1 cellular context compared by ENCODE assay signal in the genomic region with DNA sequence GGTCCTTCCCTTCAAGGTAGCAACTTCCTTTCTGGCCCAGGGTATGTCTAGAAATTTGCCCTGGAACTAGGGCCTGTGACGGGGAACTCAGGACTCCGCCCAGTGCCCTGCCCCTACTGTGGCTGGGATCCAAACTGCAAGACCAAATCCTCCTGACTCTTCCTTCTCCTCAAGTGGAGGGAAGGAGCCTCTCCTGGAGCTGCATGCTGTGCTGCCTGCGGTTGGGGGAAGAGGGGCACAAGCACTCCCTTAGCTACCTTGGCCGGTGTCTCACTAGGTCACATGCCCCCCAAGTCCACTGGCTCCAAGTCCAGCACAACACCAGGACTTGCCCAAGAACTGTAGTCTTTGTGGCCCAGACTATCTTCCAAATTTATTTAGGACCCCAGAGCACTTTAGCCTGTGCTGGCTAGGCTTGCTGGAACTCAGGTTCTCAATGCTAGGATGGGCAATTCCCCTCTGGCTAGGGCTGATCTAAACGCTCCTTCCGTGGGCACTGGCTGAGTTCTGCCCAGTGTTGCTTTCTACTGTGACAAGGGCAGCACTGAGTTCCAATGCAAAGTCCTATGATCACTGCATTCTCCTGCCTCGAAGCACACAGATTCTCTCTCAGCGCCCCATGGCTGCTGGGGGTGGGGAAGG.
TF ChIP-seq lines count a peak whose summit lies in the region.

No MANE protein-coding gene starts in this region.

TF ChIP-seq in SK-N-SH treated with all-trans-retinoic acid at 6 μM for 48 hours, 23 proteins besides CTCF, POLR2A, EP300 and RAD21 (continued from another document):
- TF ChIP-seq CSRNP3 (CRISPR knock-in tag; IDR thresholded peaks at IDR 0.05) (no peak), SNAI2 (CRISPR knock-in tag; IDR thresholded peaks at IDR 0.05) (no peak), GLIS3 (CRISPR knock-in tag; IDR thresholded peaks at IDR 0.05) (no peak), BACH2 (CRISPR knock-in tag; IDR thresholded peaks at IDR 0.05; ENCODE audit: borderline replicate concordance) (no peak), TOX (CRISPR knock-in tag; IDR thresholded peaks at IDR 0.05; ENCODE audit: borderline replicate concordance) (no peak), ISL1 (CRISPR knock-in tag; IDR thresholded peaks at IDR 0.05) (no peak), CSDC2 (CRISPR knock-in tag; IDR thresholded peaks at IDR 0.05) (no peak), RARB (CRISPR knock-in tag; IDR thresholded peaks at IDR 0.05) (no peak), ZNF565 (CRISPR knock-in tag; conservative IDR thresholded peaks at IDR 0.05; ENCODE audit: low read depth) (no peak), ARNTL (CRISPR knock-in tag; IDR thresholded peaks at IDR 0.05; ENCODE audit: borderline replicate concordance, low read depth) (no peak), ZFP3 (CRISPR knock-in tag; IDR thresholded peaks at IDR 0.05) (no peak), ZNF8 (CRISPR knock-in tag; IDR thresholded peaks at IDR 0.05) (no peak), ZC3H10 (CRISPR knock-in tag; IDR thresholded peaks at IDR 0.05) (no peak)
- TF ChIP-seq, protein P1, sequence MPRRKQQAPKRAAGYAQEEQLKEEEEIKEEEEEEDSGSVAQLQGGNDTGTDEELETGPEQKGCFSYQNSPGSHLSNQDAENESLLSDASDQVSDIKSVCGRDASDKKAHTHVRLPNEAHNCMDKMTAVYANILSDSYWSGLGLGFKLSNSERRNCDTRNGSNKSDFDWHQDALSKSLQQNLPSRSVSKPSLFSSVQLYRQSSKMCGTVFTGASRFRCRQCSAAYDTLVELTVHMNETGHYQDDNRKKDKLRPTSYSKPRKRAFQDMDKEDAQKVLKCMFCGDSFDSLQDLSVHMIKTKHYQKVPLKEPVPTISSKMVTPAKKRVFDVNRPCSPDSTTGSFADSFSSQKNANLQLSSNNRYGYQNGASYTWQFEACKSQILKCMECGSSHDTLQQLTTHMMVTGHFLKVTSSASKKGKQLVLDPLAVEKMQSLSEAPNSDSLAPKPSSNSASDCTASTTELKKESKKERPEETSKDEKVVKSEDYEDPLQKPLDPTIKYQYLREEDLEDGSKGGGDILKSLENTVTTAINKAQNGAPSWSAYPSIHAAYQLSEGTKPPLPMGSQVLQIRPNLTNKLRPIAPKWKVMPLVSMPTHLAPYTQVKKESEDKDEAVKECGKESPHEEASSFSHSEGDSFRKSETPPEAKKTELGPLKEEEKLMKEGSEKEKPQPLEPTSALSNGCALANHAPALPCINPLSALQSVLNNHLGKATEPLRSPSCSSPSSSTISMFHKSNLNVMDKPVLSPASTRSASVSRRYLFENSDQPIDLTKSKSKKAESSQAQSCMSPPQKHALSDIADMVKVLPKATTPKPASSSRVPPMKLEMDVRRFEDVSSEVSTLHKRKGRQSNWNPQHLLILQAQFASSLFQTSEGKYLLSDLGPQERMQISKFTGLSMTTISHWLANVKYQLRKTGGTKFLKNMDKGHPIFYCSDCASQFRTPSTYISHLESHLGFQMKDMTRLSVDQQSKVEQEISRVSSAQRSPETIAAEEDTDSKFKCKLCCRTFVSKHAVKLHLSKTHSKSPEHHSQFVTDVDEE (CRISPR knock-in tag; IDR thresholded peaks at IDR 0.05) = no peak
